8 cellular contexts compared by ENCODE assay signal in the genomic region with DNA sequence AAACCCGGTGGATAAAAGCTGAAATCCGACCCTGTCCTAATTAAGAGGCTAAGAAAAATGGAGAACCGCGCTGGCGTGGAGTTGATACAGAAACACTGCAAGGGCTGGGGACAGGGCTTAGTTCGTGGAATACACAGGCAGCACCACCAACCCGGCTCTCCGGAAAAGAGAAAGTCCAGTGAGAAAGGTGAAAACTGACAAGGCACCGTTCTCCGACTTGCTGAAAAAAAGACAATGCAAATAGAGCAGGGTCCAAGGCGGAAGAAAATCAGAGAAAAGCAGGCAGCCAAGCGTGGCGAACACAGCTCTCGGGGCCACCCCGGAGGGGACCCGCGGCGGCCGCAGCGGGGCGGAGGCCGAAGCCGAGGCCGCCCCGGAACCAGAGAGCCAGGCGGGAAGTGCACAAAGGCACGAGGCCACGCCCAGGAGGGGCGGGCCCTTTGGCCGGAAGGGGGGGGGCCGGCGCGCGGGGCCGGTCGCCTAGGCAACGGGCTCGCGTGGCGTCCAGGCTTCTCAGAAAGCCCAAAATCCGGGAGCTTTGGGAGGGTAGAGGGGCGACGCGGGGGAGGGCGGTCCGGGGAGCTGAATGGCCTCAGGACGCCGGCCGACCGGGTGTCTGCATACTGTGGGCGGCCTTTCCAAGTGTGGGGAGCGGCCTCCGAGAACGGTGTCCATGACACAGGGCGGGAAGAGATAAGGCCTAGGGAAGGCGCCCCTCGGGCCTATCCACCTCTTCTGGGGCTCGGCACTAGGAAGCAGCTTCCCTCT. TPM values are rescaled to one million over a fixed set of nuclear protein-coding genes. Genes with fewer than 3 reads are reported as not detected.
DNase-seq lines count a peak whose midpoint lies in the region; ATAC-seq, FAIRE-seq and TF ChIP-seq lines count a peak whose summit lies in the region.

No MANE protein-coding gene starts in this region.

- no TSS peak for BruUV-seq in HepG2 (replicated peaks; lab: Mats Ljungman, UMichigan)

- TF ChIP-seq EP300 in HepG2 (IDR thresholded peaks at IDR 0.05; ENCODE audit: low read depth in 2 of 2, low read length in 2 of 2): no peak; a peak in 1 of 4 replicates
- no peak for TF ChIP-seq EP300 in HepG2 (CRISPR knock-in tag; IDR thresholded peaks at IDR 0.05; ENCODE audit: borderline replicate concordance)

- no peak for TF ChIP-seq RAD21 in HepG2 (CRISPR knock-in tag; IDR thresholded peaks at IDR 0.05)

- H3K27ac ChIP-seq in BLaER1 (peak overlapping the region; percentile 97), HepG2 (ENCODE audit: extremely low read length, insufficient read depth, low read length) (peak overlapping the region; percentile 98)

- H3K27me3 ChIP-seq in BLaER1: no peaks in the 10 kb centered on the region
- H3K27me3 ChIP-seq in HepG2 (ENCODE audit: control insufficient read depth in 1 of 2, insufficient read depth in 2 of 2, low read length in 2 of 2): no peaks in the 10 kb centered on the region; a peak in 1 of 5 replicates

- peaks cover 26% of the 10 kb centered on the region for H3K4me1 Mint-ChIP-seq in dendritic cell treated with granulocyte-macrophage colony-stimulating factor and Interleukin-4, amounts not matched to agents 40 ng/mL and 50 ng/mL, for 4 days (ENCODE audit: low read depth)

- H3K9ac ChIP-seq in BLaER1 (peak overlapping the region; percentile 94), HepG2 (ENCODE audit: insufficient read depth, low read depth, low read length) (peak overlapping the region; percentile 94)

- H3K4me2 ChIP-seq in BLaER1 (peak overlapping the region; percentile 78), HepG2 (ENCODE audit: low read depth, low read length) (peak overlapping the region; percentile 85)

- H3K4me3 ChIP-seq in BLaER1: peak overlapping the region; percentile 99
- H3K4me3 ChIP-seq in HepG2 (replicated peaks in 1 of 3; ENCODE audit: insufficient read depth in 1 of 3, low read depth in 2 of 3, low read length in 3 of 3): peak overlapping the region; percentile 88 to 98 (median 88)

- no peak for TF ChIP-seq CTCF in HepG2 (CRISPR knock-in tag; IDR thresholded peaks at IDR 0.05)

- H3K79me2 ChIP-seq in HepG2 (ENCODE audit: insufficient read depth, low read length): peaks cover 27% of the 10 kb centered on the region

- DNase-seq in GM19240 (ENCODE audit: insufficient read length, low spot score) (peak; percentile 70), NCI-H524 (lab: John Stamatoyannopoulos, UW) (peak; percentile 67 to 88), HepG2 (ENCODE audit: low spot score) (peak; percentile 81)
- DNase-seq in activated CD4-positive, alpha-beta T cell treated with anti-CD3 and anti-CD28 coated beads, Interleukin-2, amount 50 U/mL, for 24 hours (ENCODE audit: low read depth in 1 of 2, low spot score in 1 of 2): peak; percentile 68 to 81
- peak; percentile 84 for DNase-seq in stimulated activated CD4-positive, alpha-beta T cell treated with anti-CD3 and anti-CD28 coated beads, Interleukin-4, amount 100 ng/mL, for 1 hour

- H3K9me3 ChIP-seq in BLaER1 (no peaks in the 10 kb centered on the region), HepG2 (ENCODE audit: low read length) (no peaks in the 10 kb centered on the region)

- peak; percentile 68 for FAIRE-seq in HepG2 (lab: Jason Lieb, UNC)

- peaks cover 33% of the 10 kb centered on the region for H3K36me3 Mint-ChIP-seq in dendritic cell treated with granulocyte-macrophage colony-stimulating factor and Interleukin-4, amounts not matched to agents 40 ng/mL and 50 ng/mL, for 4 days (ENCODE audit: low read depth)

- in situ Hi-C loops in HepG2 (cut with HindIII; ENCODE audit: extremely low pct_ligation_motif_present, low pct_unique_long_range_greater_than_20kb): no loop called here

- 2% methylated on average over 23 of the region's 58 CpGs for WGBS in HepG2 (ENCODE audit: low lambda C conversion rate)

- peak overlapping the region; percentile 43 for H2AFZ ChIP-seq in HepG2 (ENCODE audit: low read length)

- peak in 1 of 2 experiments; percentile 74; a peak in 2 of 4 replicates for TF ChIP-seq POLR2A in HepG2 (IDR thresholded peaks at IDR 0.05; ENCODE audit: insufficient read depth in 1 of 2, low read depth in 2 of 2, low read length in 2 of 2)

- H3K36me3 ChIP-seq in BLaER1 (no peaks in the 10 kb centered on the region), HepG2 (replicated peaks in 1 of 2; ENCODE audit: control insufficient read depth in 1 of 2, insufficient read depth in 2 of 2, low read length in 2 of 2) (no peaks in the 10 kb centered on the region)

- ATAC-seq in HG03442 (IDR thresholded peaks at IDR 0.05; ENCODE audit: unreplicated experiment) (peak; percentile 26), HepG2 (peak; percentile 55)

- intact Hi-C loops in dendritic cell treated with granulocyte-macrophage colony-stimulating factor and Interleukin-4, amounts not matched to agents 40 ng/mL and 50 ng/mL, for 4 days (cut with micrococcal nuclease): loop anchor here (2.0 to 5.0 kb wide), 2 partner anchors 241 to 440 kb away; no protein-coding TSS in a partner anchor
- intact Hi-C loops in HepG2 (cut with micrococcal nuclease; ENCODE audit: unreplicated experiment): loop anchor here (2.0 to 10.0 kb wide), 3 partner anchors 103 to 257 kb away; a partner anchor contains a TSS

- CTCF ChIA-PET in HepG2 (lab: Yijun Ruan, JAX; ENCODE audit: low intra/inter-chr PET ratio, low total read pairs): no interaction called here

- H3K4me1 ChIP-seq in BLaER1: peaks cover 34% of the 10 kb centered on the region
- peaks cover 18% of the 10 kb centered on the region for H3K4me1 ChIP-seq in HepG2 (ENCODE audit: insufficient read depth, low read length)

- H4K20me1 ChIP-seq in BLaER1 (peaks cover 22% of the 10 kb centered on the region), HepG2 (ENCODE audit: insufficient read depth, low read length) (peaks cover 16% of the 10 kb centered on the region)

- H3K27ac Mint-ChIP-seq in dendritic cell treated with granulocyte-macrophage colony-stimulating factor and Interleukin-4, amounts not matched to agents 40 ng/mL and 50 ng/mL, for 4 days: peak overlapping the region; percentile 95

- POLR2A ChIA-PET in HepG2 (lab: Yijun Ruan, JAX): interaction anchor here (0.7 to 2.5 kb wide), 12 partner anchors 10 to 241 kb away, joined by 3 to 44 read pairs (median 4); a partner anchor contains a TSS

- H3K4me3 Mint-ChIP-seq in dendritic cell treated with granulocyte-macrophage colony-stimulating factor and Interleukin-4, amounts not matched to agents 40 ng/mL and 50 ng/mL, for 4 days: peak overlapping the region; percentile 97

- H3K27me3 Mint-ChIP-seq in dendritic cell treated with granulocyte-macrophage colony-stimulating factor and Interleukin-4, amounts not matched to agents 40 ng/mL and 50 ng/mL, for 4 days: peaks cover under 1% of the 10 kb centered on the region

- H3K9me3 Mint-ChIP-seq in dendritic cell treated with granulocyte-macrophage colony-stimulating factor and Interleukin-4, amounts not matched to agents 40 ng/mL and 50 ng/mL, for 4 days: no peaks in the 10 kb centered on the region

RNA-seq across cellular contexts. Expression of a gene that starts 1.2 kb away (rescaled TPM):
- total RNA-seq in HepG2 (2016; rRNA removed; fragmentation: Illumina TruSeq; extraction: Trizol): 7.9 and 8.1 TPM in 2 replicates
- total RNA-seq in HepG2 (2016; cell fraction: cytosol; rRNA removed; fragmentation: Illumina TruSeq; extraction: Trizol; ENCODE audit: low read depth): 3.2 and 3.8 TPM in 2 replicates
- 6.1 and 7.1 TPM in 2 replicates for total RNA-seq in HepG2 (2016; cell fraction: insoluble cytoplasmic fraction; rRNA removed; fragmentation: Illumina TruSeq; extraction: Trizol)
- total RNA-seq in HepG2 (2016; cell fraction: membrane; rRNA removed; fragmentation: Illumina TruSeq; extraction: Trizol): 8.5 and 9.2 TPM in 2 replicates
- 6.1 and 6.4 TPM in 2 replicates for total RNA-seq in HepG2 (2016; cell fraction: nucleus; rRNA removed; fragmentation: Illumina TruSeq; extraction: Trizol)
- polyA plus RNA-seq in HepG2 (2011; rRNA removed): 13.6 and 16.1 TPM in 2 replicates
- 14.0 and 27.3 TPM in 2 replicates for polyA plus RNA-seq in HepG2 (2011; cell fraction: cytosol; rRNA removed)
- polyA plus RNA-seq in HepG2 (2011; cell fraction: nucleus; rRNA removed): 13.0 and 17.3 TPM in 2 replicates
- 6.5 and 7.4 TPM in 2 replicates for polyA plus RNA-seq in HepG2 (2012)
- 6.7 and 6.9 TPM in 2 replicates for polyA plus RNA-seq in HepG2 (2016; cell fraction: cytosol; fragmentation: Illumina TruSeq; extraction: Trizol; ENCODE audit: low read depth)
- polyA plus RNA-seq in HepG2 (2016; cell fraction: insoluble cytoplasmic fraction; fragmentation: Illumina TruSeq; extraction: Trizol; ENCODE audit: low read depth): 15.1 and 17.1 TPM in 2 replicates
- polyA plus RNA-seq in HepG2 (2016; cell fraction: membrane; fragmentation: Illumina TruSeq; extraction: Trizol; ENCODE audit: low read depth): 12.7 and 14.0 TPM in 2 replicates
- 15.2 and 17.6 TPM in 2 replicates for polyA plus RNA-seq in HepG2 (2016; cell fraction: nucleus; fragmentation: Illumina TruSeq; extraction: Trizol; ENCODE audit: insufficient read depth, low read depth)
- 11.5 and 18.2 TPM in 2 replicates for polyA minus RNA-seq in HepG2 (2011; rRNA and poly(A)+ RNA removed; ENCODE audit: low replicate concordance)
- polyA minus RNA-seq in HepG2 (2011; cell fraction: cytosol; rRNA and poly(A)+ RNA removed): 12.1 and 16.0 TPM in 2 replicates
- 7.1 TPM in 2 replicates for polyA minus RNA-seq in HepG2 (2011; cell fraction: nucleus; rRNA and poly(A)+ RNA removed)

RNA-seq across cellular contexts. Expression of a gene that starts 6.3 kb away (rescaled TPM):
- 54.3 and 59.3 TPM in 2 replicates for total RNA-seq in HepG2 (2016; rRNA removed; fragmentation: Illumina TruSeq; extraction: Trizol)
- total RNA-seq in HepG2 (2016; cell fraction: cytosol; rRNA removed; fragmentation: Illumina TruSeq; extraction: Trizol; ENCODE audit: low read depth): 48.8 and 53.1 TPM in 2 replicates
- 55.5 and 59.7 TPM in 2 replicates for total RNA-seq in HepG2 (2016; cell fraction: insoluble cytoplasmic fraction; rRNA removed; fragmentation: Illumina TruSeq; extraction: Trizol)
- total RNA-seq in HepG2 (2016; cell fraction: membrane; rRNA removed; fragmentation: Illumina TruSeq; extraction: Trizol): 58.9 and 63.9 TPM in 2 replicates
- total RNA-seq in HepG2 (2016; cell fraction: nucleus; rRNA removed; fragmentation: Illumina TruSeq; extraction: Trizol): 53.4 and 63.0 TPM in 2 replicates
- 41.1 and 41.7 TPM in 2 replicates for polyA plus RNA-seq in HepG2 (2011; rRNA removed)
- 28.6 and 35.9 TPM in 2 replicates for polyA plus RNA-seq in HepG2 (2011; cell fraction: cytosol; rRNA removed)
- polyA plus RNA-seq in HepG2 (2011; cell fraction: nucleus; rRNA removed): 164 and 213 TPM in 2 replicates
- polyA plus RNA-seq in HepG2 (2012): 23.6 and 24.3 TPM in 2 replicates
- polyA plus RNA-seq in HepG2 (2016; cell fraction: cytosol; fragmentation: Illumina TruSeq; extraction: Trizol; ENCODE audit: low read depth): 51.4 and 54.6 TPM in 2 replicates
- 53.7 and 56.0 TPM in 2 replicates for polyA plus RNA-seq in HepG2 (2016; cell fraction: insoluble cytoplasmic fraction; fragmentation: Illumina TruSeq; extraction: Trizol; ENCODE audit: low read depth)
- polyA plus RNA-seq in HepG2 (2016; cell fraction: membrane; fragmentation: Illumina TruSeq; extraction: Trizol; ENCODE audit: low read depth): 55.8 and 58.6 TPM in 2 replicates
- 98.7 and 98.9 TPM in 2 replicates for polyA plus RNA-seq in HepG2 (2016; cell fraction: nucleus; fragmentation: Illumina TruSeq; extraction: Trizol; ENCODE audit: insufficient read depth, low read depth)
- polyA minus RNA-seq in HepG2 (2011; rRNA and poly(A)+ RNA removed; ENCODE audit: low replicate concordance): 31.3 and 59.3 TPM in 2 replicates
- 12.7 and 18.4 TPM in 2 replicates for polyA minus RNA-seq in HepG2 (2011; cell fraction: cytosol; rRNA and poly(A)+ RNA removed)
- 74.3 and 83.8 TPM in 2 replicates for polyA minus RNA-seq in HepG2 (2011; cell fraction: nucleus; rRNA and poly(A)+ RNA removed)

Comparison
In these comparisons a context has a peak if more than half of its experiments do, and no peak if none do; other contexts are left out.
1. Peak in every context shown above with its lines: DNase-seq, ATAC-seq, H3K4me3 ChIP-seq and H3K27ac ChIP-seq.